8 cellular contexts compared by ENCODE assay signal in genomic region chr16:20900299-20901067, GRCh38. TPM values are rescaled to one million over a fixed set of nuclear protein-coding genes. Genes with fewer than 3 reads are reported as not detected.
DNase-seq lines count a peak whose midpoint lies in the region; ATAC-seq, FAIRE-seq and TF ChIP-seq lines count a peak whose summit lies in the region.

TSS of gene DCUN1D3 (minus strand) at chr16:20900358. CDS start at chr16:20862538, 37,820 bp downstream.
TSS of gene LYRM1 (plus strand) at chr16:20900771. CDS start at chr16:20915556, 14,785 bp downstream.

- H3K9me3 Mint-ChIP-seq in activated naive CD4-positive, alpha-beta T cell treated with anti-CD3 and anti-CD28 coated beads for 36 hours: no peaks in the 10 kb centered on the region

- intact Hi-C loops in activated naive CD4-positive, alpha-beta T cell treated with anti-CD3 and anti-CD28 coated beads for 36 hours (cut with micrococcal nuclease): loop anchor here (1.0 to 10.0 kb wide), 8 partner anchors 11 to 1294 kb away; partner anchors contain the start of genes ERI2, REXO5 and THUMPD1

- H3K4me3 ChIP-seq in HEK293 (ENCODE audit: low read depth, low read length) (peak within 1 kb of the TSS; percentile 83), gastroesophageal sphincter (peak within 1 kb of the TSS; percentile 63 to 74), neutrophil (ENCODE audit: low read depth in 1 of 2, low read length in 1 of 2) (peak within 1 kb of the TSS; percentile 88 to 92)

- DNase-seq in NAMALWA (ENCODE audit: low spot score): peak; percentile 94
- DNase-seq in SK-N-DZ (ENCODE audit: low spot score): peak; percentile 99
- DNase-seq in activated naive CD4-positive, alpha-beta T cell treated with anti-CD3 and anti-CD28 coated beads for 36 hours: peak; percentile 88
- peak; percentile 65 to 98 (median 93) for DNase-seq in substantia nigra (lab: John Stamatoyannopoulos, UW)

- H3K27me3 Mint-ChIP-seq in activated naive CD4-positive, alpha-beta T cell treated with anti-CD3 and anti-CD28 coated beads for 36 hours (ENCODE audit: low read depth): no peaks in the 10 kb centered on the region

- WGBS in gastroesophageal sphincter (ENCODE audit: low coverage in 1 of 2), 2 donors: 0 to 1% methylated on average over 5 to 20 of the region's 62 CpGs

- CTCF ChIA-PET in HEK293 (lab: Yijun Ruan, JAX): interaction anchor here (0.6 to 1.3 kb wide), 2 partner anchors 37 to 50 kb away, joined by 3 to 5 read pairs; no protein-coding TSS in a partner anchor
- CTCF ChIA-PET in activated naive CD4-positive, alpha-beta T cell treated with anti-CD3 and anti-CD28 coated beads for 36 hours (lab: Charles Lee): interaction anchor here (2.0 kb wide), 1 partner anchor 50 kb away, joined by 6 read pairs; no protein-coding TSS in a partner anchor

- peaks cover 59% of the 10 kb centered on the region for H3K4me1 Mint-ChIP-seq in activated naive CD4-positive, alpha-beta T cell treated with anti-CD3 and anti-CD28 coated beads for 36 hours (ENCODE audit: low read depth)

- H3K4me1 ChIP-seq in HEK293 (ENCODE audit: control insufficient read depth, insufficient read depth, low read length) (peaks cover 10% of the 10 kb centered on the region; the same call in 1 of the 2 replicates), gastroesophageal sphincter (peaks cover 6 to 81% (median 46%) of the 10 kb centered on the region in 3 donors), neutrophil (ENCODE audit: control insufficient read depth in 1 of 2, insufficient read depth in 1 of 2, low read depth in 1 of 2, low read length in 1 of 2) (peaks cover 50 to 56% of the 10 kb centered on the region in 2 experiments)

- no peak for TF ChIP-seq CTCF in HEK293 (tag by site-specific recombination; IDR thresholded peaks at IDR 0.05)
- no peak for TF ChIP-seq CTCF in gastroesophageal sphincter (IDR thresholded peaks at IDR 0.05)
- TF ChIP-seq CTCF in neutrophil (IDR thresholded peaks at IDR 0.05): no peak

- H3K9me3 ChIP-seq in HEK293 (ENCODE audit: control insufficient read depth, insufficient read depth, low read depth, low read length) (no peaks in the 10 kb centered on the region), gastroesophageal sphincter (no peaks in the 10 kb centered on the region), neutrophil (no peaks in the 10 kb centered on the region)

- peak; percentile 98 for TF ChIP-seq POLR2A in gastroesophageal sphincter (IDR thresholded peaks at IDR 0.05)

- ATAC-seq in gastroesophageal sphincter: peak; percentile 94

- no peak for TF ChIP-seq EP300 in gastroesophageal sphincter (IDR thresholded peaks at IDR 0.05)

- POLR2A ChIA-PET in HEK293 (lab: Yijun Ruan, JAX): interaction anchor here (0.5 to 1.7 kb wide), 15 partner anchors 8 to 1974 kb away, joined by 3 to 19 read pairs (median 4); partner anchors contain the start of genes ERI2, REXO5, SMG1 and VPS35L

- H3K27ac ChIP-seq in HEK293 (ENCODE audit: extremely low read depth, low read depth, low read length) (peak within 1 kb of the TSS; percentile 93), gastroesophageal sphincter (peak within 1 kb of the TSS; percentile 85 to 99 (median 99)), neutrophil (peak within 1 kb of the TSS; percentile 97), substantia nigra (ENCODE audit: low read depth, low read length, poor library complexity, severe bottlenecking) (peak within 1 kb of the TSS; percentile 86)

- peaks cover 4% of the 10 kb centered on the region for H3K36me3 Mint-ChIP-seq in activated naive CD4-positive, alpha-beta T cell treated with anti-CD3 and anti-CD28 coated beads for 36 hours (ENCODE audit: low read depth)

- H3K27me3 ChIP-seq in gastroesophageal sphincter (no peaks in the 10 kb centered on the region), neutrophil (no peaks in the 10 kb centered on the region)

- H3K4me3 Mint-ChIP-seq in activated naive CD4-positive, alpha-beta T cell treated with anti-CD3 and anti-CD28 coated beads for 36 hours: peak within 1 kb of the TSS; percentile 96

- peaks cover 0 to 15% of the 10 kb centered on the region in 2 experiments; a peak in 1 of 3 replicates for H3K36me3 ChIP-seq in HEK293 (ENCODE audit: control insufficient read depth in 2 of 2, insufficient read depth in 1 of 2, low read length in 2 of 2)
- H3K36me3 ChIP-seq in gastroesophageal sphincter: peaks cover 0 to 16% of the 10 kb centered on the region in 2 donors
- peaks cover 5% of the 10 kb centered on the region for H3K36me3 ChIP-seq in neutrophil

- peak; percentile 96 for FAIRE-seq in G401.6 (lab: Jason Lieb, UNC)

- H3K27ac Mint-ChIP-seq in activated naive CD4-positive, alpha-beta T cell treated with anti-CD3 and anti-CD28 coated beads for 36 hours: peak within 1 kb of the TSS; percentile 98

TF ChIP-seq in HEK293, 187 proteins besides CTCF, POLR2A, EP300 and RAD21 (continues in another document):
- TF ChIP-seq MEIS1 (CRISPR knock-in tag; IDR thresholded peaks at IDR 0.05; ENCODE audit: borderline replicate concordance): no peak
- peak; percentile 76 for TF ChIP-seq ZNF398 (tag by site-specific recombination; IDR thresholded peaks at IDR 0.05)
- TF ChIP-seq ZNF391 (tag by site-specific recombination; IDR thresholded peaks at IDR 0.05; ENCODE audit: borderline replicate concordance, low read depth): peak; percentile 59; the same call in 1 of the 2 replicates
- TF ChIP-seq TRIM28 (IDR thresholded peaks at IDR 0.05; ENCODE audit: borderline replicate concordance, low read length): no peak
- no peak for TF ChIP-seq PRDM6 (tag by site-specific recombination; IDR thresholded peaks at IDR 0.05)
- TF ChIP-seq ZNF660 (tag by site-specific recombination; IDR thresholded peaks at IDR 0.05): 0 out of 2 replicates have a peak, but pooled peaks have one; percentile 67
- TF ChIP-seq HOXC10 (CRISPR knock-in tag; IDR thresholded peaks at IDR 0.05): no peak
- no peak for TF ChIP-seq ZNF701 (tag by site-specific recombination; IDR thresholded peaks at IDR 0.05)
- TF ChIP-seq GLI2 (tag by site-specific recombination; IDR thresholded peaks at IDR 0.05; ENCODE audit: borderline replicate concordance, low read depth): no peak
- TF ChIP-seq ZNF610 (tag by site-specific recombination; IDR thresholded peaks at IDR 0.05; ENCODE audit: borderline replicate concordance): no peak
- peak; percentile 74 for TF ChIP-seq ZNF324 (tag by site-specific recombination; IDR thresholded peaks at IDR 0.05)
- TF ChIP-seq ZSCAN30 (tag by site-specific recombination; IDR thresholded peaks at IDR 0.05): peak; percentile 20; the same call in 1 of the 2 replicates

RNA-seq across cellular contexts. Expression of gene DCUN1D3, which starts in this region (rescaled TPM):
- polyA plus RNA-seq in SK-N-DZ (2014; cell fraction: cytosol; rRNA removed): 4.4 and 7.9 TPM in 2 replicates
- polyA plus RNA-seq in SK-N-DZ (2014; cell fraction: nucleus; rRNA removed): 5.9 and 6.6 TPM in 2 replicates
- total RNA-seq in activated naive CD4-positive, alpha-beta T cell treated with anti-CD3 and anti-CD28 coated beads for 36 hours: 1 to 10 TPM; 3.0 to 3.4 TPM
- total RNA-seq in gastroesophageal sphincter: 10 to 100 TPM; 28.6 to 35.7 (median 33.5) TPM

RNA-seq across cellular contexts. Expression of gene LYRM1, which starts in this region (rescaled TPM):
- polyA plus RNA-seq in SK-N-DZ (2014; cell fraction: cytosol; rRNA removed): 36.6 and 48.7 TPM in 2 replicates
- polyA plus RNA-seq in SK-N-DZ (2014; cell fraction: nucleus; rRNA removed): 22.8 and 33.8 TPM in 2 replicates
- total RNA-seq in activated naive CD4-positive, alpha-beta T cell treated with anti-CD3 and anti-CD28 coated beads for 36 hours: 10 to 100 TPM; 20.4 to 20.8 TPM
- total RNA-seq in gastroesophageal sphincter: 10 to 100 TPM; 54.3 to 88.7 (median 58.7) TPM

Comparison
In these comparisons a context has a peak if more than half of its experiments do, and no peak if none do; other contexts are left out.
1. Peak in every context shown above with its lines: DNase-seq, ATAC-seq, H3K4me3 ChIP-seq and H3K27ac ChIP-seq.
2. RNA of gene DCUN1D3 (total RNA-seq): 28.6 to 35.7 TPM in gastroesophageal sphincter; 3.0 to 3.4 TPM in activated naive CD4-positive, alpha-beta T cell treated with anti-CD3 and anti-CD28 coated beads for 36 hours; every median in the first group is over 4 times any median in the second.